Comparison of ENCODE assay signal across 24 cellular contexts in the genomic region with DNA sequence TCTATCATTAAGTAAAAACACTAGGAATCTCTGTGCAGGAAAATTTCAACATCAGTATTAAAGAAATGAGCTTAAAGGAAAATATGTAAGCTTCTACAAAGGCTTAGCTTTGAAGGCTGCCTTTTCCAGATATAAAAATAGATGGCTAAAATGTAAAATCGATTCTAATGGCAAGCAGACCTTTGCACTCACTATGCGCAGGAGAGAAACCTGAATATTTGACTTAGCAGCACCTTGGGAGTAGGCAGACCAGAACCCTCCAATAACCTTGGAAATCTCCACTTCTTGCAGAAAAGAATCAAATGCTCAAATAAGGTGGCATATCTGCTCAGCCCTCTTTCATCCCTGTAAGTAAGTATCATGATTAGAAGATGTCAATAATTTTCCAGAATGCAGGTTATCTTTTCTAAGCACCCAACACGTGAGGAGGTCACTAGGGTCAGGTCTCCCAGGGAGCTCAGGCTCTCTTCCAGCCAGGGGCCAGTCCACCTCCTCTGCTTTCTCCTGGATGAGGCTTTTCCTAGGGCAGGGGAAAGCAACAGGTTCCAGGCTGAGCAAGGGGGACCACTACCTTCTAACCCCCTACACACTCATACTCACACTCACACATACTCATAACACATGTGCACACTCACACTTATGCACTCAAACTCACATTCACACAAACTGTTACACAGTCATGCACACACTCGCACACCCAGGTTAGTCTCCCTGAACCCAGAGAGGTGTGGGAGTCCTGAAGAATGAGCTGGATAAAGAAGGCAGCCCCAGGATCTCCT. TPM values are rescaled to one million over a fixed set of nuclear protein-coding genes. Genes with fewer than 3 reads are reported as not detected.
A peak's percentile ranks its signal among the peaks of the same experiment; 100 is the strongest.
DNase-seq lines count a peak whose midpoint lies in the region; ATAC-seq and TF ChIP-seq lines count a peak whose summit lies in the region.
"Had no signal": no experiment of that assay in that cellular context is flagged by ENCODE, and none has a peak within 500 bp of the region (broad histone marks: within the 10 kb centered on the region; RNA-seq: fewer than 3 reads in every experiment).

No MANE protein-coding gene starts in this region.

- peaks cover 5% of the 10 kb centered on the region for H3K36me3 ChIP-seq in GM06990 (ENCODE audit: control insufficient read depth, insufficient read depth, low read length)

- ATAC-seq in WTC11 = no peak

- CTCF ChIA-PET in WTC11 (lab: Charles Lee) = interaction anchor here (0.6 to 1.9 kb wide), 5 partner anchors 9 to 373 kb away, joined by 3 to 6 read pairs (median 4); no protein-coding TSS in a partner anchor

- H3K4me1 Mint-ChIP-seq in WTC11 = peaks cover 38% of the 10 kb centered on the region
- H3K4me1 Mint-ChIP-seq in neural crest cell = peaks cover 24% of the 10 kb centered on the region
- H3K4me1 Mint-ChIP-seq in endothelial cell (ENCODE audit: unreplicated experiment) = peaks cover 16% of the 10 kb centered on the region
- H3K4me1 Mint-ChIP-seq: activated CD4-positive, alpha-beta T cell treated with anti-CD3 and anti-CD28 coated beads, Interleukin-2, amount 10 ng/mL, durations not matched to agents 7 days and 5 days had no signal

- POLR2A ChIA-PET in WTC11 (lab: Charles Lee) = no interaction called here

- H3K4me3 ChIP-seq in GM06990 (replicated peaks; ENCODE audit: low read depth, low read length) = peak overlapping the region; percentile 81
- H3K4me3 ChIP-seq: SK-N-MC had no signal

- H3K27me3 Mint-ChIP-seq in WTC11 (ENCODE audit: low read depth) (peaks cover 36% of the 10 kb centered on the region), neural crest cell (ENCODE audit: low read depth) (peaks cover 30% of the 10 kb centered on the region), endothelial cell (ENCODE audit: unreplicated experiment) (peaks cover 18% of the 10 kb centered on the region)

- H3K27ac Mint-ChIP-seq in WTC11 = no peak overlapping the region
- H3K27ac Mint-ChIP-seq in neural crest cell (ENCODE audit: unreplicated experiment) = no peak overlapping the region
- H3K27ac Mint-ChIP-seq in endothelial cell (ENCODE audit: unreplicated experiment) = no peak overlapping the region
- H3K27ac Mint-ChIP-seq: activated B cell treated with CpG ODN at 0.5 μM for 24 hours; activated CD4-positive, alpha-beta T cell treated with anti-CD3 and anti-CD28 coated beads, Interleukin-2, amount 10 ng/mL, durations not matched to agents 7 days and 5 days; activated naive CD8-positive, alpha-beta T cell treated with anti-CD3 and anti-CD28 coated beads, Interleukin-2, amount 10 ng/mL, durations not matched to agents 7 days and 5 days; CD14-positive monocyte had no signal

- H3K36me3 Mint-ChIP-seq in WTC11 = peaks cover 10% of the 10 kb centered on the region; the same call in 1 of the 2 replicates
- H3K36me3 Mint-ChIP-seq in neural crest cell (ENCODE audit: low read depth) = peaks cover 10% of the 10 kb centered on the region
- peaks cover 12% of the 10 kb centered on the region for H3K36me3 Mint-ChIP-seq in endothelial cell (ENCODE audit: low read depth, unreplicated experiment)
- H3K36me3 Mint-ChIP-seq: activated naive CD8-positive, alpha-beta T cell treated with anti-CD3 and anti-CD28 coated beads, Interleukin-2, amount 10 ng/mL, durations not matched to agents 7 days and 5 days had no signal

- H3K9me3 Mint-ChIP-seq in WTC11 (no peaks in the 10 kb centered on the region), neural crest cell (no peaks in the 10 kb centered on the region), endothelial cell (ENCODE audit: unreplicated experiment) (peaks cover 5% of the 10 kb centered on the region)
- H3K9me3 Mint-ChIP-seq: activated B cell treated with CpG ODN at 0.5 μM for 24 hours; activated CD4-positive, alpha-beta T cell treated with anti-CD3 and anti-CD28 coated beads, Interleukin-2, amount 10 ng/mL, durations not matched to agents 7 days and 5 days; activated naive CD8-positive, alpha-beta T cell treated with anti-CD3 and anti-CD28 coated beads, Interleukin-2, amount 10 ng/mL, durations not matched to agents 7 days and 5 days had no signal

- TF ChIP-seq CTCF in GM06990 (IDR thresholded peaks at IDR 0.05; ENCODE audit: insufficient read depth, low read length, poor library complexity, severe bottlenecking) (no peak), WTC11 (IDR thresholded peaks at IDR 0.05) (no peak), neural crest cell (conservative IDR thresholded peaks at IDR 0.05) (no peak), endothelial cell (IDR thresholded peaks at IDR 0.05; ENCODE audit: unreplicated experiment) (no peak)

- intact Hi-C loops in posterior cingulate gyrus (cut with DNase I) = loop anchor here (5.0 kb wide), 1 partner anchor 103 kb away; no protein-coding TSS in a partner anchor

- DNase-seq in GM06990 (ENCODE audit: extremely low read depth, insufficient read length) (no peak), WTC11 (ENCODE audit: low spot score) (no peak), islet precursor cell (peak; percentile 52), neural crest cell (ENCODE audit: low read depth, low spot score) (no peak), posterior cingulate gyrus (no peak), endothelial cell (ENCODE audit: low spot score) (no peak), NCI-H510A (lab: John Stamatoyannopoulos, UW) (no peak)
- no peak for DNase-seq in activated effector memory CD4-positive, alpha-beta T cell treated with Interleukin-2 at 50 U/mL for 16 hours
- DNase-seq: activated B cell treated with CpG ODN at 0.5 μM for 24 hours; activated CD4-positive, alpha-beta T cell treated with anti-CD3 and anti-CD28 coated beads, Interleukin-2, amount 10 ng/mL, durations not matched to agents 7 days and 5 days; activated naive CD8-positive, alpha-beta T cell treated with anti-CD3 and anti-CD28 coated beads, Interleukin-2, amount 10 ng/mL, durations not matched to agents 7 days and 5 days; aorta; Caco-2; DMS53; effector CD8-positive, alpha-beta T cell; KG1; MM.1S; NCI-H2029; NCI-H526; stimulated activated CD4-positive, alpha-beta T cell treated with anti-CD3 and anti-CD28 coated beads, Interleukin-4, amount 100 ng/mL, for 24 hours had no signal

- H3K27me3 ChIP-seq in GM06990 (replicated peaks; ENCODE audit: control insufficient read depth, insufficient read depth, low read length) = no peaks in the 10 kb centered on the region

- peak overlapping the region; percentile 18; the same call in 1 of the 2 replicates for H3K4me3 Mint-ChIP-seq in WTC11
- H3K4me3 Mint-ChIP-seq in neural crest cell = peak overlapping the region; percentile 24
- no peak overlapping the region for H3K4me3 Mint-ChIP-seq in endothelial cell (ENCODE audit: unreplicated experiment)
- H3K4me3 Mint-ChIP-seq: activated B cell treated with CpG ODN at 0.5 μM for 24 hours; activated CD4-positive, alpha-beta T cell treated with anti-CD3 and anti-CD28 coated beads, Interleukin-2, amount 10 ng/mL, durations not matched to agents 7 days and 5 days; activated naive CD8-positive, alpha-beta T cell treated with anti-CD3 and anti-CD28 coated beads, Interleukin-2, amount 10 ng/mL, durations not matched to agents 7 days and 5 days had no signal

TF ChIP-seq in WTC11, 78 proteins besides CTCF, POLR2A, EP300 and RAD21 (continues in another document):
- TF ChIP-seq FOXP1 (CRISPR knock-in tag; IDR thresholded peaks at IDR 0.05; ENCODE audit: borderline replicate concordance) = no peak
- TF ChIP-seq ZNF416 (CRISPR knock-in tag; IDR thresholded peaks at IDR 0.05) = no peak
- no peak for TF ChIP-seq JAZF1 (CRISPR knock-in tag; IDR thresholded peaks at IDR 0.05)
- TF ChIP-seq ZNF281 (CRISPR knock-in tag; IDR thresholded peaks at IDR 0.05) = no peak
- TF ChIP-seq FOXP4 (CRISPR knock-in tag; IDR thresholded peaks at IDR 0.05) = no peak
- TF ChIP-seq CBFB (CRISPR knock-in tag; IDR thresholded peaks at IDR 0.05; ENCODE audit: low read depth) = no peak

RNA-seq across cellular contexts. Expression of gene PIEZO2, which starts 3.8 kb away (rescaled TPM):
- total RNA-seq in WTC11 (2021) (10.7 to 16.9 TPM (median 15.1 TPM) in 3 replicates), neural crest cell (15.5 and 17.0 TPM in 2 replicates), endothelial cell (ENCODE audit: unreplicated experiment) (8.4 TPM)
- total RNA-seq: activated B cell treated with CpG ODN at 0.5 μM for 24 hours; activated CD4-positive, alpha-beta T cell treated with anti-CD3 and anti-CD28 coated beads, Interleukin-2, amount 10 ng/mL, durations not matched to agents 7 days and 5 days; activated CD8-positive, alpha-beta memory T cell treated with anti-CD3 and anti-CD28 coated beads for 36 hours; activated naive CD8-positive, alpha-beta T cell treated with anti-CD3 and anti-CD28 coated beads, Interleukin-2, amount 10 ng/mL, durations not matched to agents 7 days and 5 days; T-helper 1 cell treated with Interleukin-12 subunit alpha and Interleukin-12 subunit beta and Interleukin-4 antibody, amounts not matched to agents 30 ng/mL and 1 ng/mL, for 36 hours had no signal
